ENCODE assay signal across 17 cellular contexts in genomic region chr11:18056561-18057181, GRCh38. TPM values are rescaled to one million over a fixed set of nuclear protein-coding genes. Genes with fewer than 3 reads are reported as not detected.
"Had no signal": no experiment of that assay in that cellular context is flagged by ENCODE, and none has a peak within 500 bp of the region (broad histone marks: within the 10 kb centered on the region; RNA-seq: fewer than 3 reads in every experiment).

No MANE protein-coding gene starts in this region.

- ATAC-seq: activated naive CD4-positive, alpha-beta T cell treated with anti-CD3 and anti-CD28 coated beads, Interleukin-2, amount 50 U/mL, for 72 hours; activated T-cell treated with anti-CD3 and anti-CD28 coated beads, Interleukin-2, amount 50 U/mL, for 72 hours; heart left ventricle; lower lobe of right lung; right cardiac atrium had no signal

- H3K36me3 ChIP-seq: brain microvascular endothelial cell, heart left ventricle, lower lobe of right lung, suprapubic skin had no signal

- FAIRE-seq: small intestine had no signal

- H3K27ac ChIP-seq: brain microvascular endothelial cell, heart left ventricle, lower lobe of right lung, suprapubic skin had no signal

- DNase-seq: activated CD4-positive, alpha-beta T cell treated with anti-CD3 and anti-CD28 coated beads, Interleukin-2, amount 10 ng/mL, durations not matched to agents 7 days and 5 days; activated CD8-positive, alpha-beta memory T cell treated with anti-CD3 and anti-CD28 coated beads, Interleukin-2, amount 50 U/mL, for 48 hours; activated gamma-delta T cell; activated T-cell treated with anti-CD3 and anti-CD28 coated beads, Interleukin-2, amount 50 U/mL, for 72 hours; amygdala; brain microvascular endothelial cell; effector memory CD4-positive, alpha-beta T cell; foreskin melanocyte; heart left ventricle; immature natural killer cell; lower lobe of right lung; nephron progenitor cell; occipital lobe; right cardiac atrium; small intestine had no signal

- H3K4me3 ChIP-seq: heart left ventricle, lower lobe of right lung, suprapubic skin had no signal

- H3K9me3 ChIP-seq: heart left ventricle, lower lobe of right lung, suprapubic skin had no signal

- H3K4me1 ChIP-seq: heart left ventricle, lower lobe of right lung, suprapubic skin had no signal

- H3K27me3 ChIP-seq: brain microvascular endothelial cell, heart left ventricle, suprapubic skin had no signal

RNA-seq across cellular contexts. Expression of gene TPH1, which starts 10.6 kb away (rescaled TPM):
- polyA plus RNA-seq: immature natural killer cell had no signal
